ENCODE assay signal across 24 cellular contexts in the genomic region with DNA sequence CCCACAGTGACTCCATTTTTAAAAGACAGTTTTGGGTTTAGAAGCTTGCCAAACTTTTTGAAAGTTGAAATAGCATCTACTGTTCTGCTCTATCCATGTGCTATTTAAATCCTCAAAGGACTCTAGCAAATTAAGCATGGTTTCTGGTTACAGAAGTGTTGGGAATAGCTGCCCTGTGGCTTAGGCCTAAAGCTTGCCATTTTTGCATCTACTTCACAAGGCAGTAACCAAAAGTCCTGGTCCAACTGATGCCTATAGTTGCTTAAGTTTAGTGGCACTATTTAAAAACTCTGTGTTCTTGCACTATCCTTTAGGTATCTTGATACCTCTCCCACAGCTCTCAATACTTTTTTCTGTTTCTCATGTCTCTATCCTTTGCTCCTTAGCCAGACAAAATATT.
"Had no signal": no experiment of that assay in that cellular context is flagged by ENCODE, and none has a peak within 500 bp of the region (broad histone marks: within the 10 kb centered on the region; RNA-seq: fewer than 3 reads in every experiment).

No MANE protein-coding gene starts in this region.

- DNase-seq: KBM-7, MV-4-11, NCI-H1048, NCI-H1105, NCI-H1417, NCI-H1436 treated with DMSO at 0.1 percent for 48 hours, NCI-H1694, NCI-H187 treated with DMSO at 0.1 percent for 48 hours, NCI-H2029 treated with DMSO at 0.1 percent for 48 hours, NCI-H2171, NCI-H226, NCI-H446, NCI-H510A, NCI-H524 treated with DMSO at 0.1 percent for 48 hours, NCI-H69, NCI-H774, Right ventricle myocardium superior, RPMI8226, SIG-M5 had no signal

- H3K27me3 ChIP-seq: SJSA1 had no signal

- H3K4me3 ChIP-seq: SJSA1, SK-N-MC had no signal

- H3K27ac ChIP-seq: HL-60, SJSA1, SK-N-MC had no signal

- H3K9me3 ChIP-seq: SJSA1 had no signal

- H3K36me3 ChIP-seq: SJSA1 had no signal

- FAIRE-seq: HTR-8/SVneo, RCC 7860 had no signal
